ENCODE assay signal across 8 cellular contexts in genomic region chr13:110705356-110705825, GRCh38. TPM values are rescaled to one million over a fixed set of nuclear protein-coding genes. Genes with fewer than 3 reads are reported as not detected.
DNase-seq lines count a peak whose midpoint lies in the region; ATAC-seq and TF ChIP-seq lines count a peak whose summit lies in the region.

No MANE protein-coding gene starts in this region.

- TF ChIP-seq POLR2A in spleen (IDR thresholded peaks at IDR 0.05): no peak

- H3K36me3 Mint-ChIP-seq in WTC11: peaks cover 17% of the 10 kb centered on the region

- peak overlapping the region; percentile 88 for H3K27ac ChIP-seq in HEK293 (ENCODE audit: extremely low read depth, low read depth, low read length)
- peak overlapping the region; percentile 85 for H3K27ac ChIP-seq in hepatocyte
- H3K27ac ChIP-seq in spleen: peak overlapping the region; percentile 65 to 95 (median 88)

- no peaks in the 10 kb centered on the region; the same call in none of the 2 replicates for H3K27me3 Mint-ChIP-seq in WTC11 (ENCODE audit: low read depth)

- H3K4me3 ChIP-seq in HEK293 (ENCODE audit: low read depth, low read length) (peak overlapping the region; percentile 78), hepatocyte (peak overlapping the region; percentile 47), spleen (peak overlapping the region; percentile 54 to 93 (median 72))

- POLR2A ChIA-PET in HEK293 (lab: Yijun Ruan, JAX) (interaction anchor here (2.8 kb wide), 1 partner anchor 10 kb away, joined by 35 read pairs; no protein-coding TSS in a partner anchor), WTC11 (lab: Charles Lee) (interaction anchor here (2.3 kb wide), 1 partner anchor 10 kb away, joined by 6 read pairs; no protein-coding TSS in a partner anchor)

- DNase-seq in WTC11 (ENCODE audit: low spot score): no peak
- DNase-seq in hepatocyte (ENCODE audit: low spot score): no peak
- no peak for DNase-seq in spleen
- no peak for DNase-seq in DMS53 treated with DMSO at 0.1 percent for 48 hours (lab: John Stamatoyannopoulos, UW; ENCODE audit: unreplicated experiment)

- no peaks in the 10 kb centered on the region for H3K9me3 Mint-ChIP-seq in WTC11

- no peaks in the 10 kb centered on the region for H3K27me3 ChIP-seq in hepatocyte
- H3K27me3 ChIP-seq in spleen (replicated peaks in 1 of 7): no peaks in the 10 kb centered on the region

- no peaks in the 10 kb centered on the region for H3K9me2 ChIP-seq in hepatocyte (replicated peaks; ENCODE audit: insufficient read depth)

- ATAC-seq in WTC11 (no peak), HG03045 (IDR thresholded peaks at IDR 0.05; ENCODE audit: unreplicated experiment) (no peak), GM19328 (IDR thresholded peaks at IDR 0.05; ENCODE audit: unreplicated experiment) (no peak), HG02798 (IDR thresholded peaks at IDR 0.05; ENCODE audit: poor library complexity, unreplicated experiment) (no peak)

- H3K27ac Mint-ChIP-seq in WTC11: no peak overlapping the region

- H4K20me1 ChIP-seq in hepatocyte (ENCODE audit: insufficient read depth, poor library complexity, severe bottlenecking): no peaks in the 10 kb centered on the region

- peaks cover 55% of the 10 kb centered on the region for H3K79me2 ChIP-seq in hepatocyte

- H3K9me3 ChIP-seq in HEK293 (ENCODE audit: control insufficient read depth, insufficient read depth, low read depth, low read length) (no peaks in the 10 kb centered on the region), hepatocyte (ENCODE audit: low read depth) (no peaks in the 10 kb centered on the region), spleen (no peaks in the 10 kb centered on the region)

- H3K4me1 Mint-ChIP-seq in WTC11: peaks cover 24% of the 10 kb centered on the region

- H3K4me2 ChIP-seq in hepatocyte: peak overlapping the region; percentile 92

- peak overlapping the region; percentile 34 for H2AFZ ChIP-seq in hepatocyte

- CTCF ChIA-PET in HEK293 (lab: Yijun Ruan, JAX): no interaction called here
- CTCF ChIA-PET in WTC11 (lab: Charles Lee): no interaction called here

- H3K4me3 Mint-ChIP-seq in WTC11: peak overlapping the region; percentile 82

- intact Hi-C loops in spleen (cut with DNase I; ENCODE audit: low total_unique reads): no loop called here

- TF ChIP-seq CTCF in HEK293 (tag by site-specific recombination; IDR thresholded peaks at IDR 0.05) (no peak), WTC11 (IDR thresholded peaks at IDR 0.05) (no peak), hepatocyte (IDR thresholded peaks at IDR 0.05; ENCODE audit: poor library complexity) (no peak), spleen (IDR thresholded peaks at IDR 0.05 in 8 of 11, conservative IDR thresholded peaks at IDR 0.05 in 3 of 11) (no peak)

- WGBS in hepatocyte (ENCODE audit: low lambda C conversion rate, missing lambda C conversion rate): 9% methylated on average over 12 of the region's 12 CpGs
- 3 to 7% (median 4%) methylated on average over 8 to 12 of the region's 12 CpGs for WGBS in spleen, 5 donors

- H3K36me3 ChIP-seq in HEK293 (ENCODE audit: control insufficient read depth in 2 of 2, insufficient read depth in 1 of 2, low read length in 2 of 2) (peaks cover 6 to 30% of the 10 kb centered on the region in 2 experiments; a peak in 2 of 3 replicates), hepatocyte (replicated peaks; ENCODE audit: insufficient read depth, low read depth) (no peaks in the 10 kb centered on the region), spleen (peaks cover 0 to 32% (median 14%) of the 10 kb centered on the region in 6 donors)

- H3K4me1 ChIP-seq in HEK293 (ENCODE audit: control insufficient read depth, insufficient read depth, low read length): peaks cover 3% of the 10 kb centered on the region; the same call in 1 of the 2 replicates
- H3K4me1 ChIP-seq in hepatocyte (ENCODE audit: insufficient read depth): no peaks in the 10 kb centered on the region
- H3K4me1 ChIP-seq in spleen: peaks cover 14 to 80% (median 49%) of the 10 kb centered on the region in 6 donors

TF ChIP-seq in HEK293, 187 proteins besides CTCF, POLR2A, EP300 and RAD21 (continues in another document):
- TF ChIP-seq ZNF660 (tag by site-specific recombination; IDR thresholded peaks at IDR 0.05) (no peak), ZNF398 (tag by site-specific recombination; IDR thresholded peaks at IDR 0.05) (no peak), ZNF18 (tag by site-specific recombination; IDR thresholded peaks at IDR 0.05) (peak; percentile 98), PRDM1 (tag by site-specific recombination; IDR thresholded peaks at IDR 0.05) (no peak), GFI1B (tag by site-specific recombination; IDR thresholded peaks at IDR 0.05) (no peak), ZXDB (tag by site-specific recombination; IDR thresholded peaks at IDR 0.05) (no peak), ZNF2 (tag by site-specific recombination; IDR thresholded peaks at IDR 0.05) (no peak), ZNF335 (tag by site-specific recombination; conservative IDR thresholded peaks at IDR 0.05) (peak; percentile 28; the same call in 1 of the 2 replicates), ZBTB48 (tag by site-specific recombination; IDR thresholded peaks at IDR 0.05) (no peak)

TF ChIP-seq in WTC11, 78 proteins besides CTCF, POLR2A, EP300 and RAD21 (continues in another document):
- no peak for TF ChIP-seq ESRRA (CRISPR knock-in tag; IDR thresholded peaks at IDR 0.05; ENCODE audit: borderline replicate concordance)
- no peak for TF ChIP-seq SP1 (CRISPR knock-in tag; conservative IDR thresholded peaks at IDR 0.05)
- TF ChIP-seq ERG (CRISPR knock-in tag; IDR thresholded peaks at IDR 0.05): no peak
- no peak for TF ChIP-seq CBFB (CRISPR knock-in tag; IDR thresholded peaks at IDR 0.05; ENCODE audit: low read depth)
- no peak for TF ChIP-seq PRRX2 (CRISPR knock-in tag; IDR thresholded peaks at IDR 0.05)
- TF ChIP-seq FOXP1 (CRISPR knock-in tag; IDR thresholded peaks at IDR 0.05; ENCODE audit: borderline replicate concordance): no peak
- no peak for TF ChIP-seq SMAD4 (CRISPR knock-in tag; IDR thresholded peaks at IDR 0.05)
- no peak for TF ChIP-seq SMAD3 (CRISPR knock-in tag; IDR thresholded peaks at IDR 0.05; ENCODE audit: borderline replicate concordance)
- TF ChIP-seq CDX4 (CRISPR knock-in tag; IDR thresholded peaks at IDR 0.05; ENCODE audit: borderline replicate concordance): no peak
- no peak for TF ChIP-seq IRF2 (CRISPR knock-in tag; IDR thresholded peaks at IDR 0.05; ENCODE audit: borderline replicate concordance, low read depth)
- no peak for TF ChIP-seq MXD4 (CRISPR knock-in tag; IDR thresholded peaks at IDR 0.05; ENCODE audit: borderline replicate concordance)
- no peak for TF ChIP-seq GABPB1 (CRISPR knock-in tag; IDR thresholded peaks at IDR 0.05)
- TF ChIP-seq NR1H2 (CRISPR knock-in tag; IDR thresholded peaks at IDR 0.05): no peak
- TF ChIP-seq USF2 (CRISPR knock-in tag; IDR thresholded peaks at IDR 0.05): no peak
- TF ChIP-seq ZNF138 (CRISPR knock-in tag; conservative IDR thresholded peaks at IDR 0.05): no peak
- no peak for TF ChIP-seq HMGXB4 (CRISPR knock-in tag; IDR thresholded peaks at IDR 0.05)
- TF ChIP-seq TP53 (CRISPR knock-in tag; IDR thresholded peaks at IDR 0.05): no peak

RNA-seq across cellular contexts. Expression of gene CARS2, which starts 0.5 kb away (rescaled TPM):
- 39.9 to 50.9 TPM (median 50.0 TPM) in 3 replicates for total RNA-seq in WTC11 (2021)
- 70.9 and 72.9 TPM in 2 replicates for total RNA-seq in hepatocyte
- polyA plus RNA-seq in hepatocyte: 105 and 127 TPM in 2 replicates
- total RNA-seq in spleen: 100 to 1,000 TPM in 1 of 7 donors, 10 to 100 TPM in 6; 63.9 to 113 (median 77.9) TPM
- 100 to 1,000 TPM in 2 of 3 donors, 10 to 100 TPM in 1; 69.5 to 109 (median 105) TPM for polyA plus RNA-seq in spleen

RNA-seq across cellular contexts. Expression of gene ING1, which starts 8.1 kb away (rescaled TPM):
- total RNA-seq in WTC11 (2021): 26.2 to 27.5 TPM (median 26.9 TPM) in 3 replicates
- total RNA-seq in hepatocyte: 14.7 and 15.7 TPM in 2 replicates
- 24.2 and 26.4 TPM in 2 replicates for polyA plus RNA-seq in hepatocyte
- 10 to 100 TPM; 15.1 to 32.4 (median 22.9) TPM for total RNA-seq in spleen
- 10 to 100 TPM; 10.5 to 16.0 (median 12.0) TPM for polyA plus RNA-seq in spleen
